In genomic region chr1:10517677-10517982, GRCh38 we compare ENCODE assay signal across 15 cellular contexts. TPM values are rescaled to one million over a fixed set of nuclear protein-coding genes. Genes with fewer than 3 reads are reported as not detected.
DNase-seq lines count a peak whose midpoint lies in the region; ATAC-seq and TF ChIP-seq lines count a peak whose summit lies in the region.
"Had no signal": no experiment of that assay in that cellular context is flagged by ENCODE, and none has a peak within 500 bp of the region (broad histone marks: within the 10 kb centered on the region; RNA-seq: fewer than 3 reads in every experiment).

No MANE protein-coding gene starts in this region.

- peaks cover 65 to 89% (median 82%) of the 10 kb centered on the region in 3 donors for H3K4me1 Mint-ChIP-seq in CD8-positive, alpha-beta memory T cell
- H3K4me1 Mint-ChIP-seq in stimulated activated memory B cell treated with anti-CD40 and anti-IgM and Interleukin-4, amounts not matched to agents 10 μg/mL and 1 μg/mL and 100 μg/mL, for 72 hours: peaks cover 68% of the 10 kb centered on the region

- no peaks in the 10 kb centered on the region for H3K27me3 Mint-ChIP-seq in CD8-positive, alpha-beta memory T cell
- H3K27me3 Mint-ChIP-seq in stimulated activated memory B cell treated with anti-CD40 and anti-IgM and Interleukin-4, amounts not matched to agents 10 μg/mL and 1 μg/mL and 100 μg/mL, for 72 hours: no peaks in the 10 kb centered on the region

- POLR2A ChIA-PET in CD8-positive, alpha-beta memory T cell (lab: Charles Lee): no interaction called here

- H3K27me3 ChIP-seq in CD8-positive, alpha-beta memory T cell (ENCODE audit: insufficient read depth, low read length, poor library complexity, severe bottlenecking): no peaks in the 10 kb centered on the region

- ATAC-seq in stimulated activated memory B cell treated with anti-CD40 and anti-IgM and Interleukin-4, amounts not matched to agents 10 μg/mL and 1 μg/mL and 100 μg/mL, for 72 hours: peak; percentile 58
- no peak for ATAC-seq in GM18519 (IDR thresholded peaks at IDR 0.05; ENCODE audit: low FRiP score, unreplicated experiment)

- no peak overlapping the region for H3K4me3 Mint-ChIP-seq in CD8-positive, alpha-beta memory T cell
- no peak overlapping the region for H3K4me3 Mint-ChIP-seq in stimulated activated memory B cell treated with anti-CD40 and anti-IgM and Interleukin-4, amounts not matched to agents 10 μg/mL and 1 μg/mL and 100 μg/mL, for 72 hours
- H3K4me3 Mint-ChIP-seq: CD14-positive monocyte had no signal

- TF ChIP-seq CTCF in VCaP (conservative IDR thresholded peaks at IDR 0.05): no peak

- H3K9me3 ChIP-seq in CD8-positive, alpha-beta memory T cell (ENCODE audit: low read length): no peaks in the 10 kb centered on the region

- H3K36me3 ChIP-seq in CD8-positive, alpha-beta memory T cell (ENCODE audit: insufficient read depth, low read length): no peaks in the 10 kb centered on the region

- peaks cover 55% of the 10 kb centered on the region for H3K4me1 ChIP-seq in CD8-positive, alpha-beta memory T cell (ENCODE audit: insufficient read depth, low read length)

- no peak for DNase-seq in CD8-positive, alpha-beta memory T cell
- no peak for DNase-seq in stimulated activated naive CD4-positive, alpha-beta T cell (lab: John Stamatoyannopoulos, UW)
- DNase-seq in DMS153 treated with DMSO at 0.1 percent for 48 hours (lab: John Stamatoyannopoulos, UW; ENCODE audit: unreplicated experiment): no peak
- no peak for DNase-seq in D341Med (ENCODE audit: low spot score)
- DNase-seq: AML-193, DMS53, EL, NCI-H2171 treated with DMSO at 0.1 percent for 48 hours, NCI-H446 treated with DMSO at 0.1 percent for 48 hours, SHP77 had no signal

- no peaks in the 10 kb centered on the region for H3K9me3 Mint-ChIP-seq in CD8-positive, alpha-beta memory T cell
- H3K9me3 Mint-ChIP-seq in stimulated activated memory B cell treated with anti-CD40 and anti-IgM and Interleukin-4, amounts not matched to agents 10 μg/mL and 1 μg/mL and 100 μg/mL, for 72 hours: no peaks in the 10 kb centered on the region
- H3K9me3 Mint-ChIP-seq: CD14-positive monocyte had no signal

- H3K36me3 Mint-ChIP-seq in CD8-positive, alpha-beta memory T cell: peaks cover 4 to 28% (median 8%) of the 10 kb centered on the region in 3 donors
- H3K36me3 Mint-ChIP-seq in stimulated activated memory B cell treated with anti-CD40 and anti-IgM and Interleukin-4, amounts not matched to agents 10 μg/mL and 1 μg/mL and 100 μg/mL, for 72 hours: peaks cover 32% of the 10 kb centered on the region

- CTCF ChIA-PET in CD8-positive, alpha-beta memory T cell (lab: Charles Lee): no interaction called here

- no peak overlapping the region for H3K27ac ChIP-seq in CD8-positive, alpha-beta memory T cell (ENCODE audit: low read depth, low read length)
- H3K27ac ChIP-seq in VCaP: peak overlapping the region; percentile 60
- H3K27ac ChIP-seq: SK-N-MC had no signal

- H3K27ac Mint-ChIP-seq in CD8-positive, alpha-beta memory T cell: peak overlapping the region in 7 of 8 donors; percentile 18 to 92 (median 83)
- peak overlapping the region; percentile 12 for H3K27ac Mint-ChIP-seq in stimulated activated memory B cell treated with anti-CD40 and anti-IgM and Interleukin-4, amounts not matched to agents 10 μg/mL and 1 μg/mL and 100 μg/mL, for 72 hours

- no peak overlapping the region for H3K4me3 ChIP-seq in CD8-positive, alpha-beta memory T cell (ENCODE audit: low read length)
- H3K4me3 ChIP-seq: SK-N-MC had no signal

RNA-seq across cellular contexts. Expression of gene PEX14, which starts 42.9 kb away (rescaled TPM):
- total RNA-seq in CD8-positive, alpha-beta memory T cell: 10 to 100 TPM; 18.2 to 22.2 TPM
- 5.1 TPM for polyA plus RNA-seq in CD8-positive, alpha-beta memory T cell

RNA-seq across cellular contexts. Expression of gene DFFA, which starts 45.3 kb away (rescaled TPM):
- total RNA-seq in CD8-positive, alpha-beta memory T cell: 10 to 100 TPM; 67.7 to 69.1 TPM
- 40.4 TPM for polyA plus RNA-seq in CD8-positive, alpha-beta memory T cell
